1 cellular context compared by ENCODE assay signal in genomic region chr2:157260403-157261198, GRCh38.
TF ChIP-seq lines count a peak whose summit lies in the region.

No MANE protein-coding gene starts in this region.

TF ChIP-seq in K562, 482 proteins besides CTCF, POLR2A, EP300 and RAD21 (continued from another document):
- TF ChIP-seq, protein P1, sequence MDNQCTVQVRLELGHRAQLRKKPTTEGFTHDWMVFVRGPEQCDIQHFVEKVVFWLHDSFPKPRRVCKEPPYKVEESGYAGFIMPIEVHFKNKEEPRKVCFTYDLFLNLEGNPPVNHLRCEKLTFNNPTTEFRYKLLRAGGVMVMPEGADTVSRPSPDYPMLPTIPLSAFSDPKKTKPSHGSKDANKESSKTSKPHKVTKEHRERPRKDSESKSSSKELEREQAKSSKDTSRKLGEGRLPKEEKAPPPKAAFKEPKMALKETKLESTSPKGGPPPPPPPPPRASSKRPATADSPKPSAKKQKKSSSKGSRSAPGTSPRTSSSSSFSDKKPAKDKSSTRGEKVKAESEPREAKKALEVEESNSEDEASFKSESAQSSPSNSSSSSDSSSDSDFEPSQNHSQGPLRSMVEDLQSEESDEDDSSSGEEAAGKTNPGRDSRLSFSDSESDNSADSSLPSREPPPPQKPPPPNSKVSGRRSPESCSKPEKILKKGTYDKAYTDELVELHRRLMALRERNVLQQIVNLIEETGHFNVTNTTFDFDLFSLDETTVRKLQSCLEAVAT (IDR thresholded peaks at IDR 0.05), result peak in 1 of 2 experiments; percentile 93; a peak in 1 of 4 replicates
- TF ChIP-seq ZFPM2 (CRISPR knock-in tag; IDR thresholded peaks at IDR 0.05) (no peak), ZNF740 (CRISPR knock-in tag; IDR thresholded peaks at IDR 0.05) (no peak), ZNF740 (tag; IDR thresholded peaks at IDR 0.05) (peak in 1 of 2 experiments; percentile 63; a peak in 1 of 4 replicates), ARHGAP35 (IDR thresholded peaks at IDR 0.05; ENCODE audit: partially characterized antibody) (peak; percentile 2), ZNF140 (CRISPR knock-in tag; IDR thresholded peaks at IDR 0.05) (peak; percentile 48; the same call in 1 of the 2 replicates), PTRF (tag; IDR thresholded peaks at IDR 0.05) (no peak; the same call in 1 of the 2 replicates)
- TF ChIP-seq, protein P2, sequence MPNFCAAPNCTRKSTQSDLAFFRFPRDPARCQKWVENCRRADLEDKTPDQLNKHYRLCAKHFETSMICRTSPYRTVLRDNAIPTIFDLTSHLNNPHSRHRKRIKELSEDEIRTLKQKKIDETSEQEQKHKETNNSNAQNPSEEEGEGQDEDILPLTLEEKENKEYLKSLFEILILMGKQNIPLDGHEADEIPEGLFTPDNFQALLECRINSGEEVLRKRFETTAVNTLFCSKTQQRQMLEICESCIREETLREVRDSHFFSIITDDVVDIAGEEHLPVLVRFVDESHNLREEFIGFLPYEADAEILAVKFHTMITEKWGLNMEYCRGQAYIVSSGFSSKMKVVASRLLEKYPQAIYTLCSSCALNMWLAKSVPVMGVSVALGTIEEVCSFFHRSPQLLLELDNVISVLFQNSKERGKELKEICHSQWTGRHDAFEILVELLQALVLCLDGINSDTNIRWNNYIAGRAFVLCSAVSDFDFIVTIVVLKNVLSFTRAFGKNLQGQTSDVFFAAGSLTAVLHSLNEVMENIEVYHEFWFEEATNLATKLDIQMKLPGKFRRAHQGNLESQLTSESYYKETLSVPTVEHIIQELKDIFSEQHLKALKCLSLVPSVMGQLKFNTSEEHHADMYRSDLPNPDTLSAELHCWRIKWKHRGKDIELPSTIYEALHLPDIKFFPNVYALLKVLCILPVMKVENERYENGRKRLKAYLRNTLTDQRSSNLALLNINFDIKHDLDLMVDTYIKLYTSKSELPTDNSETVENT (CRISPR knock-in tag; IDR thresholded peaks at IDR 0.05), result 0 out of 2 replicates have a peak, but pooled peaks have one; percentile 17
